In genomic region chr17:42287305-42288077, GRCh38 we compare ENCODE assay signal across 9 cellular contexts. TPM values are rescaled to one million over a fixed set of nuclear protein-coding genes. Genes with fewer than 3 reads are reported as not detected.
DNase-seq lines count a peak whose midpoint lies in the region; ATAC-seq and TF ChIP-seq lines count a peak whose summit lies in the region.
"Had no signal": no experiment of that assay in that cellular context is flagged by ENCODE, and none has a peak within 500 bp of the region (broad histone marks: within the 10 kb centered on the region; RNA-seq: fewer than 3 reads in every experiment).

No MANE protein-coding gene starts in this region.

- H3K36me3 Mint-ChIP-seq in activated CD8-positive, alpha-beta T cell treated with anti-CD3 and anti-CD28 coated beads for 36 hours (ENCODE audit: low read depth): peaks cover 48% of the 10 kb centered on the region
- H3K36me3 Mint-ChIP-seq in naive B cell: no peaks in the 10 kb centered on the region

- H3K4me1 ChIP-seq in esophagus (ENCODE audit: control insufficient read depth in 2 of 2, insufficient read depth in 2 of 2, low read length in 1 of 2) (peaks cover 15 to 21% of the 10 kb centered on the region in 2 donors), tibial artery (peaks cover 0 to 44% (median 33%) of the 10 kb centered on the region in 4 donors)

- POLR2A ChIA-PET in activated CD8-positive, alpha-beta T cell treated with anti-CD3 and anti-CD28 coated beads for 36 hours (lab: Charles Lee): interaction anchor here (0.6 to 10.6 kb wide), 13 partner anchors 8 to 390 kb away, joined by 3 to 136 read pairs (median 4); partner anchors contain the start of genes GHDC, STAT3 and STAT5B

- intact Hi-C loops in activated CD8-positive, alpha-beta T cell treated with anti-CD3 and anti-CD28 coated beads for 36 hours (cut with micrococcal nuclease): loop anchor here (2.0 kb wide), 1 partner anchor 23 kb away; no protein-coding TSS in a partner anchor
- intact Hi-C loops in tibial artery (cut with DNase I; ENCODE audit: low total_unique reads): no loop called here

- peak; percentile 43 for DNase-seq in D341Med (ENCODE audit: low spot score)
- DNase-seq in activated CD8-positive, alpha-beta T cell treated with anti-CD3 and anti-CD28 coated beads for 36 hours: peak; percentile 77
- DNase-seq in naive B cell: peak; percentile 40
- DNase-seq in tibial artery: peak; percentile 73 to 90
- DNase-seq in NCI-H345 treated with DMSO at 0.1 percent for 48 hours (lab: John Stamatoyannopoulos, UW; ENCODE audit: unreplicated experiment): no peak

- peaks cover 58% of the 10 kb centered on the region for H3K4me1 Mint-ChIP-seq in activated CD8-positive, alpha-beta T cell treated with anti-CD3 and anti-CD28 coated beads for 36 hours (ENCODE audit: low read depth)
- peaks cover 35 to 52% (median 41%) of the 10 kb centered on the region in 3 donors for H3K4me1 Mint-ChIP-seq in naive B cell

- H3K9me3 Mint-ChIP-seq in activated CD8-positive, alpha-beta T cell treated with anti-CD3 and anti-CD28 coated beads for 36 hours: no peaks in the 10 kb centered on the region
- H3K9me3 Mint-ChIP-seq in naive B cell: no peaks in the 10 kb centered on the region

- H3K27ac Mint-ChIP-seq in activated CD8-positive, alpha-beta T cell treated with anti-CD3 and anti-CD28 coated beads for 36 hours: peak overlapping the region; percentile 94
- H3K27ac Mint-ChIP-seq in naive B cell: peak overlapping the region; percentile 76 to 98 (median 96)

- H3K4me3 Mint-ChIP-seq in activated CD8-positive, alpha-beta T cell treated with anti-CD3 and anti-CD28 coated beads for 36 hours: peak overlapping the region; percentile 84
- peak overlapping the region; percentile 86 to 99 (median 96) for H3K4me3 Mint-ChIP-seq in naive B cell

- WGBS in esophagus, 2 donors: 23 to 29% methylated on average over 20 of the region's 20 CpGs

- H3K27ac ChIP-seq in esophagus (ENCODE audit: low read depth in 2 of 2, low read length in 1 of 2) (peak overlapping the region; percentile 88 to 90), tibial artery (peak overlapping the region; percentile 92 to 94)
- H3K27ac ChIP-seq: KMS-11 had no signal

- CTCF ChIA-PET in activated CD8-positive, alpha-beta T cell treated with anti-CD3 and anti-CD28 coated beads for 36 hours (lab: Charles Lee): interaction anchor here (0.8 to 3.2 kb wide), 8 partner anchors 10 to 115 kb away, joined by 3 to 32 read pairs (median 4); partner anchors contain the start of gene STAT5B

- H3K27me3 ChIP-seq in esophagus (ENCODE audit: control insufficient read depth in 1 of 2, insufficient read depth in 2 of 2, low read length in 2 of 2) (no peaks in the 10 kb centered on the region), tibial artery (no peaks in the 10 kb centered on the region)

- H3K27me3 Mint-ChIP-seq in activated CD8-positive, alpha-beta T cell treated with anti-CD3 and anti-CD28 coated beads for 36 hours: no peaks in the 10 kb centered on the region
- H3K27me3 Mint-ChIP-seq in naive B cell: no peaks in the 10 kb centered on the region

- ATAC-seq in HG03342 (IDR thresholded peaks at IDR 0.05; ENCODE audit: unreplicated experiment) (peak; percentile 7), naive B cell (ENCODE audit: low read depth in 2 of 2) (peak; percentile 46 to 50), HG03571 (IDR thresholded peaks at IDR 0.05; ENCODE audit: unreplicated experiment) (no peak)
- ATAC-seq in activated CD8-positive, alpha-beta T cell treated with anti-CD3 and anti-CD28 coated beads for 36 hours: peak; percentile 40

- no peak for TF ChIP-seq CTCF in activated CD8-positive, alpha-beta T cell treated with anti-CD3 and anti-CD28 coated beads for 36 hours (IDR thresholded peaks at IDR 0.05)
- TF ChIP-seq CTCF in tibial artery (IDR thresholded peaks at IDR 0.05): no peak

- H3K4me3 ChIP-seq in esophagus (ENCODE audit: low read depth in 1 of 2, low read length in 2 of 2) (peak overlapping the region; percentile 64 to 65), tibial artery (peak overlapping the region; percentile 69 to 93)

- H3K9me3 ChIP-seq in esophagus (ENCODE audit: control insufficient read depth in 2 of 2, insufficient read depth in 1 of 2, low read depth in 1 of 2, low read length in 1 of 2) (no peaks in the 10 kb centered on the region), tibial artery (no peaks in the 10 kb centered on the region)

- H3K36me3 ChIP-seq in esophagus (ENCODE audit: control insufficient read depth in 2 of 2, insufficient read depth in 2 of 2, low read length in 1 of 2): no peaks in the 10 kb centered on the region
- H3K36me3 ChIP-seq in tibial artery: peaks cover 0 to 8% (median 8%) of the 10 kb centered on the region in 3 donors

RNA-seq across cellular contexts. Expression of gene STAT5A, which starts 0.8 kb away (rescaled TPM):
- 100 to 1,000 TPM; 163 to 190 TPM for total RNA-seq in activated CD8-positive, alpha-beta T cell treated with anti-CD3 and anti-CD28 coated beads for 36 hours
- 1 to 10 TPM; 4.7 to 6.3 TPM for polyA plus RNA-seq in esophagus
- 10 to 100 TPM; 24.6 to 53.2 (median 45.2) TPM for polyA plus RNA-seq in naive B cell (ENCODE audit: low read depth in 6 of 6)

RNA-seq across cellular contexts. Expression of gene STAT5B, which starts 11.3 kb away (rescaled TPM):
- total RNA-seq in activated CD8-positive, alpha-beta T cell treated with anti-CD3 and anti-CD28 coated beads for 36 hours: 100 to 1,000 TPM; 128 to 129 TPM
- polyA plus RNA-seq in esophagus (10 to 100 TPM; 14.0 to 14.4 TPM), naive B cell (ENCODE audit: low read depth in 6 of 6) (10 to 100 TPM; 22.8 to 52.6 (median 42.6) TPM)
